In genomic region chr11:114162719-114163123, GRCh38 we compare ENCODE assay signal across 8 cellular contexts.
DNase-seq lines count a peak whose midpoint lies in the region; ATAC-seq and TF ChIP-seq lines count a peak whose summit lies in the region.

No MANE protein-coding gene starts in this region.

- ATAC-seq in natural killer cell, result no peak
- ATAC-seq in natural killer cell treated with Interleukin-12 subunit alpha and Interleukin-12 subunit beta and Interleukin-15 and Interleukin-18, amount 100 ng/mL, for 72 hours, result no peak
- ATAC-seq in HG03097 (IDR thresholded peaks at IDR 0.05; ENCODE audit: low FRiP score, unreplicated experiment), result no peak

- no peaks in the 10 kb centered on the region for H3K9me3 Mint-ChIP-seq in natural killer cell
- H3K9me3 Mint-ChIP-seq in natural killer cell treated with Interleukin-12 subunit alpha and Interleukin-12 subunit beta and Interleukin-15 and Interleukin-18, amount 100 ng/mL, for 72 hours, result no peaks in the 10 kb centered on the region

- intact Hi-C loops in natural killer cell (cut with micrococcal nuclease) (no loop called here), posterior vena cava (cut with DNase I) (loop anchor here in 1 of 2 donors (5.0 kb wide), 1 partner anchor 100 kb away; no protein-coding TSS in a partner anchor)

- DNase-seq in natural killer cell (no peak), T1000 (lab: John Stamatoyannopoulos, UW) (peak; percentile 27), glomerular visceral epithelial cell (ENCODE audit: extremely low spot score) (peak; percentile 90), posterior vena cava (ENCODE audit: low spot score) (peak; percentile 95), NCI-H524 (lab: John Stamatoyannopoulos, UW) (no peak), RPMI8226 (no peak)
- DNase-seq in natural killer cell treated with Interleukin-12 subunit alpha and Interleukin-12 subunit beta and Interleukin-15 and Interleukin-18, amount 100 ng/mL, for 72 hours (ENCODE audit: low spot score), result no peak

- no peaks in the 10 kb centered on the region for H3K27me3 Mint-ChIP-seq in natural killer cell (ENCODE audit: low read depth in 2 of 2)
- no peaks in the 10 kb centered on the region for H3K27me3 Mint-ChIP-seq in natural killer cell treated with Interleukin-12 subunit alpha and Interleukin-12 subunit beta and Interleukin-15 and Interleukin-18, amount 100 ng/mL, for 72 hours

- peaks cover 97 to 98% of the 10 kb centered on the region in 2 donors for H3K4me1 Mint-ChIP-seq in natural killer cell
- peaks cover 76 to 84% of the 10 kb centered on the region in 2 donors for H3K4me1 Mint-ChIP-seq in natural killer cell treated with Interleukin-12 subunit alpha and Interleukin-12 subunit beta and Interleukin-15 and Interleukin-18, amount 100 ng/mL, for 72 hours (ENCODE audit: low read depth in 2 of 2)

- peak overlapping the region; percentile 75 to 85 for H3K27ac Mint-ChIP-seq in natural killer cell
- peak overlapping the region in 1 of 2 donors; percentile 95 for H3K27ac Mint-ChIP-seq in natural killer cell treated with Interleukin-12 subunit alpha and Interleukin-12 subunit beta and Interleukin-15 and Interleukin-18, amount 100 ng/mL, for 72 hours

- no peaks in the 10 kb centered on the region for H3K36me3 Mint-ChIP-seq in natural killer cell
- H3K36me3 Mint-ChIP-seq in natural killer cell treated with Interleukin-12 subunit alpha and Interleukin-12 subunit beta and Interleukin-15 and Interleukin-18, amount 100 ng/mL, for 72 hours, result no peaks in the 10 kb centered on the region

- TF ChIP-seq CTCF in natural killer cell (IDR thresholded peaks at IDR 0.05), result no peak

- H3K4me3 Mint-ChIP-seq in natural killer cell, result peak overlapping the region; percentile 42
- H3K4me3 Mint-ChIP-seq in natural killer cell treated with Interleukin-12 subunit alpha and Interleukin-12 subunit beta and Interleukin-15 and Interleukin-18, amount 100 ng/mL, for 72 hours, result no peak overlapping the region

Comparison
In these comparisons a context has a peak if more than half of its experiments do, and no peak if none do; other contexts are left out.
1. DNase-seq: peak in T1000 (single experiment), glomerular visceral epithelial cell (single experiment) and posterior vena cava (single experiment); none in natural killer cell (single experiment), natural killer cell treated with Interleukin-12 subunit alpha and Interleukin-12 subunit beta and Interleukin-15 and Interleukin-18, amount 100 ng/mL, for 72 hours (single experiment), NCI-H524 (0 of 2) and RPMI8226 (single experiment).